8 cellular contexts compared by ENCODE assay signal in genomic region chr19:55675661-55676354, GRCh38. TPM values are rescaled to one million over a fixed set of nuclear protein-coding genes. Genes with fewer than 3 reads are reported as not detected.
A peak's percentile ranks its signal among the peaks of the same experiment; 100 is the strongest.
DNase-seq lines count a peak whose midpoint lies in the region; ATAC-seq and TF ChIP-seq lines count a peak whose summit lies in the region.

No MANE protein-coding gene starts in this region.

- no peaks in the 10 kb centered on the region for H3K9me3 Mint-ChIP-seq in activated CD4-positive, alpha-beta T cell treated with anti-CD3 and anti-CD28 coated beads for 36 hours (ENCODE audit: low read depth)
- no peaks in the 10 kb centered on the region for H3K9me3 Mint-ChIP-seq in activated naive CD8-positive, alpha-beta T cell treated with anti-CD3 and anti-CD28 coated beads, Interleukin-2, amount 50 U/mL, for 24 hours

- peak overlapping the region; percentile 85 for H3K4me3 ChIP-seq in thoracic aorta

- TF ChIP-seq CTCF in thoracic aorta (IDR thresholded peaks at IDR 0.05) = no peak

- peaks cover 36% of the 10 kb centered on the region for H3K36me3 ChIP-seq in thoracic aorta

- H3K27me3 Mint-ChIP-seq in activated CD4-positive, alpha-beta T cell treated with anti-CD3 and anti-CD28 coated beads for 36 hours = no peaks in the 10 kb centered on the region
- H3K27me3 Mint-ChIP-seq in activated naive CD8-positive, alpha-beta T cell treated with anti-CD3 and anti-CD28 coated beads, Interleukin-2, amount 50 U/mL, for 24 hours = no peaks in the 10 kb centered on the region

- H3K4me1 ChIP-seq in thoracic aorta (ENCODE audit: control insufficient read depth in 1 of 2, low read depth in 2 of 2) = peaks cover 27 to 44% of the 10 kb centered on the region in 2 donors

- peak overlapping the region; percentile 95 for H3K4me3 Mint-ChIP-seq in activated CD4-positive, alpha-beta T cell treated with anti-CD3 and anti-CD28 coated beads for 36 hours
- peak overlapping the region; percentile 100 for H3K4me3 Mint-ChIP-seq in activated naive CD8-positive, alpha-beta T cell treated with anti-CD3 and anti-CD28 coated beads, Interleukin-2, amount 50 U/mL, for 24 hours

- H3K9me3 ChIP-seq in thoracic aorta = no peaks in the 10 kb centered on the region

- intact Hi-C loops in activated CD4-positive, alpha-beta T cell treated with anti-CD3 and anti-CD28 coated beads for 36 hours (cut with DNase I, micrococcal nuclease) = loop anchor here (1.0 to 2.0 kb wide), 11 partner anchors 21 to 639 kb away; partner anchors contain the start of genes U2AF2 (in 2 of the 2), FIZ1 (in 1 of the 2), PPP1R12C (in 1 of the 2) and RPL28 (in 1 of the 2)

- ATAC-seq in activated CD4-positive, alpha-beta T cell treated with anti-CD3 and anti-CD28 coated beads for 36 hours = no peak
- no peak for ATAC-seq in activated naive CD8-positive, alpha-beta T cell treated with anti-CD3 and anti-CD28 coated beads, Interleukin-2, amount 50 U/mL, for 24 hours
- ATAC-seq in thoracic aorta (ENCODE audit: insufficient number of reproducible peaks, low FRiP score, low read depth) (no peak), GM21381 (IDR thresholded peaks at IDR 0.05; ENCODE audit: unreplicated experiment) (no peak)

- DNase-seq in activated CD4-positive, alpha-beta T cell treated with anti-CD3 and anti-CD28 coated beads for 36 hours = no peak
- DNase-seq in activated CD4-positive, alpha-beta T cell treated with anti-CD3 and anti-CD28 coated beads, Interleukin-2, amount 50 U/mL, for 48 hours = no peak
- no peak for DNase-seq in activated naive CD8-positive, alpha-beta T cell treated with anti-CD3 and anti-CD28 coated beads, Interleukin-2, amount 50 U/mL, for 24 hours
- peak; percentile 6 for DNase-seq in kidney tubule cell (ENCODE audit: low spot score)
- DNase-seq in thoracic aorta (ENCODE audit: low spot score) = no peak
- DNase-seq in NCI-H2081 treated with DMSO at 0.1 percent for 48 hours (lab: John Stamatoyannopoulos, UW) = no peak
- no peak for DNase-seq in NCI-H226

- H3K27me3 ChIP-seq in thoracic aorta (replicated peaks; ENCODE audit: insufficient read depth) = no peaks in the 10 kb centered on the region

- H3K36me3 Mint-ChIP-seq in activated CD4-positive, alpha-beta T cell treated with anti-CD3 and anti-CD28 coated beads for 36 hours (ENCODE audit: low read depth) = peaks cover 56% of the 10 kb centered on the region
- H3K36me3 Mint-ChIP-seq in activated naive CD8-positive, alpha-beta T cell treated with anti-CD3 and anti-CD28 coated beads, Interleukin-2, amount 50 U/mL, for 24 hours (ENCODE audit: low read depth) = peaks cover 53% of the 10 kb centered on the region

- CTCF ChIA-PET in activated CD4-positive, alpha-beta T cell treated with anti-CD3 and anti-CD28 coated beads for 36 hours (lab: Charles Lee) = interaction anchor here (0.7 to 1.8 kb wide), 3 partner anchors 21 to 43 kb away, joined by 3 to 5 read pairs (median 3); no protein-coding TSS in a partner anchor

- H3K27ac Mint-ChIP-seq in activated CD4-positive, alpha-beta T cell treated with anti-CD3 and anti-CD28 coated beads for 36 hours = peak overlapping the region; percentile 96
- H3K27ac Mint-ChIP-seq in activated naive CD8-positive, alpha-beta T cell treated with anti-CD3 and anti-CD28 coated beads, Interleukin-2, amount 50 U/mL, for 24 hours = peak overlapping the region; percentile 98

- H3K4me1 Mint-ChIP-seq in activated CD4-positive, alpha-beta T cell treated with anti-CD3 and anti-CD28 coated beads for 36 hours = peaks cover 61% of the 10 kb centered on the region
- peaks cover 68% of the 10 kb centered on the region for H3K4me1 Mint-ChIP-seq in activated naive CD8-positive, alpha-beta T cell treated with anti-CD3 and anti-CD28 coated beads, Interleukin-2, amount 50 U/mL, for 24 hours

- POLR2A ChIA-PET in activated CD4-positive, alpha-beta T cell treated with anti-CD3 and anti-CD28 coated beads for 36 hours (lab: Charles Lee) = interaction anchor here (1.2 kb wide), 1 partner anchor 19 kb away, joined by 5 read pairs; no protein-coding TSS in a partner anchor

- peak overlapping the region; percentile 81 to 90 for H3K27ac ChIP-seq in thoracic aorta

RNA-seq across cellular contexts. Expression of gene EPN1, which starts 0.8 kb away (rescaled TPM):
- 10 to 100 TPM; 32.5 to 37.1 TPM for total RNA-seq in activated CD4-positive, alpha-beta T cell treated with anti-CD3 and anti-CD28 coated beads for 36 hours
- 10 to 100 TPM; 91.3 to 93.5 TPM for total RNA-seq in thoracic aorta

RNA-seq across cellular contexts. Expression of gene U2AF2, which starts 21.0 kb away (rescaled TPM):
- total RNA-seq in activated CD4-positive, alpha-beta T cell treated with anti-CD3 and anti-CD28 coated beads for 36 hours = 100 to 1,000 TPM; 252 to 292 TPM
- total RNA-seq in thoracic aorta = 100 to 1,000 TPM in 1 of 2 donors, 10 to 100 TPM in 1; 77.3 to 106 TPM

RNA-seq across cellular contexts. Expression of gene CCDC106, which starts 27.8 kb away (rescaled TPM):
- 1 to 10 TPM; 6.2 to 6.3 TPM for total RNA-seq in activated CD4-positive, alpha-beta T cell treated with anti-CD3 and anti-CD28 coated beads for 36 hours
- total RNA-seq in thoracic aorta = 10 to 100 TPM; 10.5 to 14.8 TPM

RNA-seq across cellular contexts. Expression of gene ZNF581, which starts 32.4 kb away (rescaled TPM):
- 10 to 100 TPM; 18.9 to 26.9 TPM for total RNA-seq in activated CD4-positive, alpha-beta T cell treated with anti-CD3 and anti-CD28 coated beads for 36 hours
- total RNA-seq in thoracic aorta = 10 to 100 TPM in 1 of 2 donors, 1 to 10 TPM in 1; 6.7 to 23.8 TPM

RNA-seq across cellular contexts. Expression of gene ZNF580, which starts 35.0 kb away (rescaled TPM):
- 10 to 100 TPM; 24.2 to 35.6 TPM for total RNA-seq in activated CD4-positive, alpha-beta T cell treated with anti-CD3 and anti-CD28 coated beads for 36 hours
- total RNA-seq in thoracic aorta = 10 to 100 TPM; 46.0 to 65.5 TPM
